In the genomic region with DNA sequence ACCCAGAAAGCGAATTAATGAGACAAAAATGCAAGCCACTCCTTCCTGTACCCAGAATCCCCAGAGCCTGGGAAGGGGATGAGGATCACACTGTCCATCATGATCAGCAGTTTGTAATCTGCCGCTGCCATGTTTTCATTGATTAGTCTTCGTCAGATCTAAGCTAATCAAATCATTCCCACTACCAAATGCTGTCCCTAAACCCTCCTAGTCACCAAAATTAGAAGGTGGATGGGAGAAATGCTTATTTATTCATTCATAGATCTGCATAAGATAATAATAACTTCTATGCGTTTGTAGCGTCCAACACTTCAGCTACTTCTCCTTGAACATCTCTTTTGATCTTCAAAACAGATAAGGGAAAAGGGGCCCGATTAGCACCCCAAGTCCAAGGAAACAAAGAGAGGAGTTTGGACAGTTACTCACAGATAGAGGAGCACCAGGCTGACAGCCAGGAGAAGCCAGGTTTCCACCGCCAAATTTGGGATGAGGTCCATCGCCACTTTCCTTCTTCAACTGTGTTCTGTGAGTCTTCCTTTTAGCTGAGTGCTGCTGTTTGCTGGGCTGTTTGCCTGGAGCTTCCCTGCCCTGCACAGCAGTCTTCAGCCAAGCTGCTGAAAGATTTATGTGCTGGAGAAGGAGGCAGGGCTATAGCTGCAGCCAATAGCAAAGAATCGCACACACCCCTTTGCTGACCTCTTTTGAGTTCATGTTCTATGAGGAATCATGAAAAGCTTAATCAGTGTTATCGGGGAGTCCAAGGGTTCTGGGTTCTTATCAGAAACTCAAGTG, we compare ENCODE assay signal across 11 cellular contexts. TPM values are rescaled to one million over a fixed set of nuclear protein-coding genes. Genes with fewer than 3 reads are reported as not detected.
DNase-seq lines count a peak whose midpoint lies in the region; ATAC-seq, FAIRE-seq and TF ChIP-seq lines count a peak whose summit lies in the region.
"Had no signal": no experiment of that assay in that cellular context is flagged by ENCODE, and none has a peak within 500 bp of the region (broad histone marks: within the 10 kb centered on the region; RNA-seq: fewer than 3 reads in every experiment).

A gene (minus strand): TSS at position 597 of the 792 bp plus-strand sequence. CDS start 100 bp downstream, at position 497.

- POLR2A ChIA-PET in RWPE1 (lab: Yijun Ruan, JAX; ENCODE audit: low non-redundant PET): interaction anchor here (0.6 kb wide), 1 partner anchor 47 kb away, joined by 5 read pairs; no protein-coding TSS in a partner anchor

- CTCF ChIA-PET in RWPE1 (lab: Yijun Ruan, JAX): no interaction called here

- H3K27me3 ChIP-seq in psoas muscle (ENCODE audit: insufficient read depth in 3 of 3, low read length in 2 of 3): no peaks in the 10 kb centered on the region

- H3K4me1 ChIP-seq in psoas muscle: peaks cover 13% of the 10 kb centered on the region

- H3K9me3 ChIP-seq in psoas muscle: no peaks in the 10 kb centered on the region

- H3K27ac ChIP-seq in psoas muscle: no peak within 1 kb of the TSS
- no peak within 1 kb of the TSS for H3K27ac ChIP-seq in RWPE1

- DNase-seq in Daoy (ENCODE audit: low read depth): peak; percentile 56
- DNase-seq in RCC 7860 (ENCODE audit: low spot score): peak; percentile 16
- peak; percentile 2 for DNase-seq in glomerular visceral epithelial cell (ENCODE audit: extremely low spot score)
- peak; percentile 14 to 70 for DNase-seq in psoas muscle
- DNase-seq in NCI-H510A (lab: John Stamatoyannopoulos, UW): no peak
- no peak for DNase-seq in RWPE1 (ENCODE audit: low spot score)
- DNase-seq: DND-41, NCI-H1436 had no signal

- 43 to 61% (median 48%) methylated on average over 10 of the region's 10 CpGs for WGBS in psoas muscle, 3 donors

- peak within 1 kb of the TSS; percentile 29 for H3K4me3 ChIP-seq in psoas muscle

- no peak for TF ChIP-seq CTCF in psoas muscle (IDR thresholded peaks at IDR 0.05)
- TF ChIP-seq CTCF in RWPE1 (conservative IDR thresholded peaks at IDR 0.05; ENCODE audit: low read depth): no peak

- intact Hi-C loops in psoas muscle (cut with DNase I): no loop called here

- no peaks in the 10 kb centered on the region for H3K36me3 ChIP-seq in psoas muscle (ENCODE audit: insufficient read depth in 1 of 2, low read depth in 1 of 2)

- ATAC-seq in psoas muscle (peak; percentile 80 to 99 (median 98)), GM21717 (IDR thresholded peaks at IDR 0.05; ENCODE audit: unreplicated experiment) (no peak), GM19035 (IDR thresholded peaks at IDR 0.05; ENCODE audit: unreplicated experiment) (no peak)

- FAIRE-seq in RCC 7860 (lab: Jason Lieb, UNC): no peak

RNA-seq across cellular contexts. Expression of the gene that starts here (rescaled TPM):
- total RNA-seq in Daoy (2014; rRNA removed; shearing (Covaris generic)): 0.12 and 0.57 TPM in 2 replicates
- total RNA-seq in psoas muscle: 1 to 10 TPM in 2 of 4 donors, under 1 TPM in 2; 0.12 to 2.4 (median 0.71) TPM
- polyA plus RNA-seq in psoas muscle: under 1 TPM; 0.13 to 0.52 (median 0.32) TPM
- total RNA-seq: T-helper 1 cell treated with Interleukin-12 subunit alpha and Interleukin-12 subunit beta and Interleukin-4 antibody, amounts not matched to agents 30 ng/mL and 1 ng/mL, for 36 hours had no signal

Comparison
In these comparisons a context has a peak if more than half of its experiments do, and no peak if none do; other contexts are left out.
1. Peak in DNase-seq in Daoy; RNA of the gene not detected or under 1 TPM.
2. DNase-seq: peak in RCC 7860 (single experiment), glomerular visceral epithelial cell (single experiment) and psoas muscle (2 of 2); none in NCI-H510A (single experiment) and RWPE1 (single experiment).
3. ATAC-seq: peak in psoas muscle (4 of 4); none in GM21717 (single experiment) and GM19035 (single experiment).